Comparison of ENCODE assay signal across 9 cellular contexts in the genomic region with DNA sequence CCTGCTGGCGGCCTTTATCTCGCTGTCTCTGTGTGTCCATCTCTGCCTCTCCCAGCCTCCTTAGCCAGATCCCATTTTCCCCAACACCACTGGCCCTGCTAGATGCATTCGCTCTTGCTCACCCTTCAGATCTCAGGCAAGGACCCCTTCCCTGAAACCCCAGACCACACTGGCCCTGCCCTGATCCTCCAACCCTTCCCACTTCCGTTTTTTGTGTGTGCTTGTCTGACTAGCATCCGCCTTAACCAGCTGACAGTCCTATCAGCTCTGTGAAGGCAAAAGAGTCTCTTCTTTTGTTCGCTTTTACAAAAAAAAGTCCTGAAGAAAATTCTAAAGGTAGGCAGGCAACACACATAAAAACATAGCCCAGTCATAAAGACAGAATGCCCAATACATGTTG. TPM values are rescaled to one million over a fixed set of nuclear protein-coding genes. Genes with fewer than 3 reads are reported as not detected.
DNase-seq lines count a peak whose midpoint lies in the region; ATAC-seq and TF ChIP-seq lines count a peak whose summit lies in the region.
"Had no signal": no experiment of that assay in that cellular context is flagged by ENCODE, and none has a peak within 500 bp of the region (broad histone marks: within the 10 kb centered on the region; RNA-seq: fewer than 3 reads in every experiment).

No MANE protein-coding gene starts in this region.

- peaks cover 26% of the 10 kb centered on the region for H3K4me1 ChIP-seq in hepatocyte (ENCODE audit: insufficient read depth)

- no peaks in the 10 kb centered on the region for H3K27me3 ChIP-seq in hepatocyte

- ATAC-seq in activated T-cell treated with anti-CD3 and anti-CD28 coated beads, Interleukin-2, amount 50 U/mL, for 4 hours, result no peak
- ATAC-seq in HG03457 (IDR thresholded peaks at IDR 0.05; ENCODE audit: unreplicated experiment), result no peak

- no peak overlapping the region for H2AFZ ChIP-seq in hepatocyte

- H3K27ac ChIP-seq in hepatocyte (peak overlapping the region; percentile 89), substantia nigra (ENCODE audit: low read depth, low read length, poor library complexity, severe bottlenecking) (peak overlapping the region; percentile 45)

- peak overlapping the region; percentile 81 for H3K27ac Mint-ChIP-seq in activated T-cell treated with anti-CD3 and anti-CD28 coated beads, Interleukin-2, amount 50 U/mL, for 24 hours
- H3K27ac Mint-ChIP-seq in immature natural killer cell, result no peak overlapping the region

- H3K36me3 Mint-ChIP-seq in activated T-cell treated with anti-CD3 and anti-CD28 coated beads, Interleukin-2, amount 50 U/mL, for 24 hours (ENCODE audit: low read depth), result no peaks in the 10 kb centered on the region
- H3K36me3 Mint-ChIP-seq in activated T-cell treated with anti-CD3 and anti-CD28 coated beads, Interleukin-2, amount 50 U/mL, for 4 hours (ENCODE audit: insufficient read depth), result no peaks in the 10 kb centered on the region
- no peaks in the 10 kb centered on the region for H3K36me3 Mint-ChIP-seq in immature natural killer cell

- H3K4me3 ChIP-seq in hepatocyte, result no peak overlapping the region

- H4K20me1 ChIP-seq in hepatocyte (ENCODE audit: insufficient read depth, poor library complexity, severe bottlenecking), result no peaks in the 10 kb centered on the region

- peak overlapping the region; percentile 53 for H3K4me3 Mint-ChIP-seq in activated T-cell treated with anti-CD3 and anti-CD28 coated beads, Interleukin-2, amount 50 U/mL, for 24 hours
- H3K4me3 Mint-ChIP-seq in activated T-cell treated with anti-CD3 and anti-CD28 coated beads, Interleukin-2, amount 50 U/mL, for 4 hours, result no peak overlapping the region
- H3K4me3 Mint-ChIP-seq in immature natural killer cell, result no peak overlapping the region

- 72% methylated on average over 6 of the region's 6 CpGs for WGBS in hepatocyte (ENCODE audit: low lambda C conversion rate, missing lambda C conversion rate)

- H3K4me1 Mint-ChIP-seq in activated T-cell treated with anti-CD3 and anti-CD28 coated beads, Interleukin-2, amount 50 U/mL, for 24 hours (ENCODE audit: low read depth), result peaks cover 34% of the 10 kb centered on the region
- H3K4me1 Mint-ChIP-seq in activated T-cell treated with anti-CD3 and anti-CD28 coated beads, Interleukin-2, amount 50 U/mL, for 4 hours (ENCODE audit: low read depth), result peaks cover 13% of the 10 kb centered on the region
- no peaks in the 10 kb centered on the region for H3K4me1 Mint-ChIP-seq in immature natural killer cell

- no peaks in the 10 kb centered on the region for H3K9me2 ChIP-seq in hepatocyte (replicated peaks; ENCODE audit: insufficient read depth)

- no peak for DNase-seq in activated T-cell treated with anti-CD3 and anti-CD28 coated beads, Interleukin-2, amount 50 U/mL, for 24 hours
- DNase-seq in activated T-cell treated with anti-CD3 and anti-CD28 coated beads, Interleukin-2, amount 50 U/mL, for 4 hours, result no peak
- peak; percentile 14 for DNase-seq in T follicular helper cell (ENCODE audit: low read depth)
- DNase-seq in hepatocyte (ENCODE audit: low spot score), result no peak
- DNase-seq in substantia nigra (lab: John Stamatoyannopoulos, UW), result no peak
- DNase-seq in immature natural killer cell, result no peak
- no peak for DNase-seq in NCI-H69 (lab: John Stamatoyannopoulos, UW)
- DNase-seq: activated CD4-positive, alpha-beta T cell treated with anti-CD3 and anti-CD28 coated beads for 48 hours had no signal

- TF ChIP-seq CTCF in hepatocyte (IDR thresholded peaks at IDR 0.05; ENCODE audit: poor library complexity), result no peak

- H3K79me2 ChIP-seq in hepatocyte, result no peaks in the 10 kb centered on the region

- H3K36me3 ChIP-seq in hepatocyte (replicated peaks; ENCODE audit: insufficient read depth, low read depth), result no peaks in the 10 kb centered on the region

- no peak overlapping the region for H3K4me2 ChIP-seq in hepatocyte

- H3K27me3 Mint-ChIP-seq in activated T-cell treated with anti-CD3 and anti-CD28 coated beads, Interleukin-2, amount 50 U/mL, for 24 hours, result peaks cover 6% of the 10 kb centered on the region
- peaks cover 3% of the 10 kb centered on the region for H3K27me3 Mint-ChIP-seq in activated T-cell treated with anti-CD3 and anti-CD28 coated beads, Interleukin-2, amount 50 U/mL, for 4 hours (ENCODE audit: low read depth)
- peaks cover 0 to 7% (median 4%) of the 10 kb centered on the region in 3 donors for H3K27me3 Mint-ChIP-seq in immature natural killer cell (ENCODE audit: low read depth in 3 of 3)

- H3K9me3 ChIP-seq in hepatocyte (ENCODE audit: low read depth), result no peaks in the 10 kb centered on the region

- no peaks in the 10 kb centered on the region for H3K9me3 Mint-ChIP-seq in activated T-cell treated with anti-CD3 and anti-CD28 coated beads, Interleukin-2, amount 50 U/mL, for 24 hours
- H3K9me3 Mint-ChIP-seq in activated T-cell treated with anti-CD3 and anti-CD28 coated beads, Interleukin-2, amount 50 U/mL, for 4 hours, result no peaks in the 10 kb centered on the region
- no peaks in the 10 kb centered on the region for H3K9me3 Mint-ChIP-seq in immature natural killer cell

RNA-seq across cellular contexts. Expression of a gene that starts 28.7 kb away (rescaled TPM):
- under 1 TPM; 0.08 to 0.29 (median 0.11) TPM for total RNA-seq in activated T-cell treated with anti-CD3 and anti-CD28 coated beads, Interleukin-2, amount 50 U/mL, for 4 hours
- 4.1 and 4.5 TPM in 2 replicates for total RNA-seq in hepatocyte
- polyA plus RNA-seq in hepatocyte (3.9 and 4.4 TPM in 2 replicates), immature natural killer cell (under 1 TPM; 0.07 to 0.20 (median 0.08) TPM)
